9 cellular contexts compared by ENCODE assay signal in genomic region chr1:156487862-156488261, GRCh38. TPM values are rescaled to one million over a fixed set of nuclear protein-coding genes. Genes with fewer than 3 reads are reported as not detected.
A peak's percentile ranks its signal among the peaks of the same experiment; 100 is the strongest.
DNase-seq lines count a peak whose midpoint lies in the region; ATAC-seq, FAIRE-seq and TF ChIP-seq lines count a peak whose summit lies in the region.
"Had no signal": no experiment of that assay in that cellular context is flagged by ENCODE, and none has a peak within 500 bp of the region (broad histone marks: within the 10 kb centered on the region; RNA-seq: fewer than 3 reads in every experiment).

No MANE protein-coding gene starts in this region.

- H3K9ac ChIP-seq in PC-3 (ENCODE audit: low read length): no peak overlapping the region

- H3K4me3 ChIP-seq in heart left ventricle (no peak overlapping the region), PC-3 (ENCODE audit: low read length) (no peak overlapping the region), esophagus squamous epithelium (no peak overlapping the region), upper lobe of right lung (no peak overlapping the region)

- peaks cover 68% of the 10 kb centered on the region for H3K79me2 ChIP-seq in PC-3 (ENCODE audit: low read length)

- H3K27ac ChIP-seq in heart left ventricle (peak overlapping the region; percentile 4 to 100 (median 91)), PC-3 (ENCODE audit: low read length) (no peak overlapping the region), esophagus squamous epithelium (peak overlapping the region in 3 of 4 donors; percentile 79 to 100 (median 89)), upper lobe of right lung (peak overlapping the region; percentile 58)

- intact Hi-C loops in heart left ventricle (cut with DNase I): loop anchor here in 1 of 10 donors (10.0 kb wide), 1 partner anchor 117 kb away; the partner anchor contains the start of gene GPATCH4
- intact Hi-C loops in left cardiac atrium (cut with DNase I): loop anchor here in 1 of 2 donors (10.0 kb wide), 1 partner anchor 117 kb away; the partner anchor contains the start of gene GPATCH4
- intact Hi-C loops in PC-3 (cut with micrococcal nuclease): no loop called here
- intact Hi-C loops in esophagus squamous epithelium (cut with DNase I): no loop called here
- intact Hi-C loops in upper lobe of right lung (cut with DNase I): no loop called here

- DNase-seq in heart left ventricle (peak in 1 of 5 donors; percentile 15), left cardiac atrium (no peak), PC-3 (no peak), esophagus squamous epithelium (lab: John Stamatoyannopoulos, UW) (no peak), upper lobe of right lung (no peak), NCI-H2171 treated with DMSO at 0.1 percent for 48 hours (lab: John Stamatoyannopoulos, UW) (no peak), H54 (ENCODE audit: insufficient read length, low spot score) (no peak), OCI-M1 (lab: John Stamatoyannopoulos, UW) (no peak)
- DNase-seq: aorta had no signal

- H3F3A ChIP-seq in PC-3 (ENCODE audit: low read length, unreplicated experiment): no peaks in the 10 kb centered on the region

- no peaks in the 10 kb centered on the region for H3K9me3 ChIP-seq in heart left ventricle
- no peaks in the 10 kb centered on the region for H3K9me3 ChIP-seq in PC-3 (ENCODE audit: low read length)
- H3K9me3 ChIP-seq in esophagus squamous epithelium: no peaks in the 10 kb centered on the region
- no peaks in the 10 kb centered on the region for H3K9me3 ChIP-seq in upper lobe of right lung

- BruUV-seq in PC-3 (replicated peaks; lab: Mats Ljungman, UMichigan): no TSS peak

- H4K20me1 ChIP-seq in PC-3 (ENCODE audit: low read length): peaks cover 39% of the 10 kb centered on the region

- H3K9me2 ChIP-seq in PC-3 (replicated peaks; ENCODE audit: low read length): no peaks in the 10 kb centered on the region

- ATAC-seq in heart left ventricle (no peak), left cardiac atrium (no peak), PC-3 (peak; percentile 36), upper lobe of right lung (no peak)

- H3K36me3 ChIP-seq in heart left ventricle (peaks cover 0 to 28% (median 8%) of the 10 kb centered on the region in 9 donors), PC-3 (ENCODE audit: low read depth, low read length) (no peaks in the 10 kb centered on the region), esophagus squamous epithelium (peaks cover 0 to 19% (median 0%) of the 10 kb centered on the region in 3 donors), upper lobe of right lung (peaks cover 6% of the 10 kb centered on the region)

- H3K27me3 ChIP-seq in heart left ventricle: no peaks in the 10 kb centered on the region
- H3K27me3 ChIP-seq in PC-3 (ENCODE audit: low read length): no peaks in the 10 kb centered on the region
- H3K27me3 ChIP-seq in esophagus squamous epithelium: no peaks in the 10 kb centered on the region
- H3K27me3 ChIP-seq in upper lobe of right lung: no peaks in the 10 kb centered on the region

- TF ChIP-seq CTCF in heart left ventricle (IDR thresholded peaks at IDR 0.05) (no peak), PC-3 (conservative IDR thresholded peaks at IDR 0.05; ENCODE audit: low read depth, low read length) (no peak), esophagus squamous epithelium (IDR thresholded peaks at IDR 0.05) (no peak), upper lobe of right lung (IDR thresholded peaks at IDR 0.05) (no peak)

- no peak overlapping the region for H2AFZ ChIP-seq in PC-3 (ENCODE audit: low read length)

- H3K4me2 ChIP-seq in PC-3 (ENCODE audit: low read length): 0 out of 2 replicates have a peak overlapping the region, but pooled peaks have one; percentile 11

- TF ChIP-seq POLR2A in heart left ventricle (IDR thresholded peaks at IDR 0.05) (no peak), esophagus squamous epithelium (IDR thresholded peaks at IDR 0.05) (no peak), H54 (IDR thresholded peaks at IDR 0.05; ENCODE audit: low read depth, low read length) (no peak)

- WGBS in heart left ventricle, 4 donors: 51 to 59% (median 54%) methylated on average over 4 of the region's 4 CpGs
- WGBS in esophagus squamous epithelium, 2 donors: 32 to 76% methylated on average over 2 to 3 of the region's 4 CpGs

- H3K4me1 ChIP-seq in heart left ventricle (peaks cover 27 to 100% (median 92%) of the 10 kb centered on the region in 12 donors), PC-3 (ENCODE audit: insufficient read depth, low read length) (peaks cover 19% of the 10 kb centered on the region), esophagus squamous epithelium (peaks cover 58 to 98% (median 69%) of the 10 kb centered on the region in 3 donors), upper lobe of right lung (peaks cover 66% of the 10 kb centered on the region)

- CTCF ChIA-PET in PC-3 (lab: Charles Lee): no interaction called here

- no peak for FAIRE-seq in H54 (lab: Jason Lieb, UNC)

- POLR2A ChIA-PET in PC-3 (lab: Charles Lee; ENCODE audit: unreplicated experiment): no interaction called here

RNA-seq across cellular contexts. Expression of gene MEF2D, which starts 12.7 kb away (rescaled TPM):
- total RNA-seq in heart left ventricle (100 to 1,000 TPM in 3 of 9 donors, 10 to 100 TPM in 6; 75.0 to 203 (median 93.2) TPM), left cardiac atrium (10 to 100 TPM; 69.0 to 81.7 TPM), PC-3 (2014; rRNA removed) (17.3 and 27.4 TPM in 2 replicates), esophagus squamous epithelium (10 to 100 TPM in 3 of 4 donors, 1 to 10 TPM in 1; 9.1 to 30.1 (median 12.1) TPM), upper lobe of right lung (60.8 TPM)
- polyA plus RNA-seq in heart left ventricle: 10 to 100 TPM; 40.5 to 68.8 TPM
